In genomic region chr7:116159711-116160110, GRCh38 we compare ENCODE assay signal across 1 cellular context.
A peak's percentile ranks its signal among the peaks of the same experiment; 100 is the strongest.
TF ChIP-seq lines count a peak whose summit lies in the region.

No MANE protein-coding gene starts in this region.

TF ChIP-seq in GM12878, 131 proteins besides CTCF, POLR2A, EP300 and RAD21 (continued from another document):
- TF ChIP-seq ELK1 (IDR thresholded peaks at IDR 0.05; ENCODE audit: low read depth, low read length), result no peak
- TF ChIP-seq RELA (IDR thresholded peaks at IDR 0.05; ENCODE audit: borderline replicate concordance, partially characterized antibody), result no peak
- TF ChIP-seq SPI1 (IDR thresholded peaks at IDR 0.05; ENCODE audit: borderline replicate concordance, insufficient read depth, low read depth, low read length), result peak; percentile 57; the same call in 1 of the 2 replicates
- TF ChIP-seq ZSCAN29 (IDR thresholded peaks at IDR 0.05), result no peak
- TF ChIP-seq JUNB (IDR thresholded peaks at IDR 0.05), result peak; percentile 47; the same call in 1 of the 2 replicates
